21 cellular contexts compared by ENCODE assay signal in genomic region chr22:30028731-30029130, GRCh38. TPM values are rescaled to one million over a fixed set of nuclear protein-coding genes. Genes with fewer than 3 reads are reported as not detected.
DNase-seq lines count a peak whose midpoint lies in the region; ATAC-seq, FAIRE-seq and TF ChIP-seq lines count a peak whose summit lies in the region.
"Had no signal": no experiment of that assay in that cellular context is flagged by ENCODE, and none has a peak within 500 bp of the region (broad histone marks: within the 10 kb centered on the region; RNA-seq: fewer than 3 reads in every experiment).

No MANE protein-coding gene starts in this region.

- H3K9me3 ChIP-seq in thyroid gland = no peaks in the 10 kb centered on the region
- H3K9me3 ChIP-seq: heart left ventricle, neutrophil had no signal

- TF ChIP-seq CTCF in thyroid gland (IDR thresholded peaks at IDR 0.05) = no peak

- FAIRE-seq in frontal cortex (lab: Jason Lieb, UNC) = peak; percentile 47
- FAIRE-seq: D721Med had no signal

- peaks cover 0 to 8% of the 10 kb centered on the region in 2 donors for H3K36me3 ChIP-seq in thyroid gland

- H3K27me3 ChIP-seq in thyroid gland = no peaks in the 10 kb centered on the region
- H3K27me3 ChIP-seq: heart left ventricle, neutrophil had no signal

- peaks cover 44 to 55% of the 10 kb centered on the region in 2 donors for H3K4me1 ChIP-seq in thyroid gland

- intact Hi-C loops in thyroid gland (cut with DNase I) = loop anchor here (10.0 kb wide), 1 partner anchor 56 kb away; the partner anchor contains the start of gene HORMAD2

- H3K27ac ChIP-seq in angular gyrus (ENCODE audit: low read depth, low read length) (peak overlapping the region; percentile 78), thyroid gland (peak overlapping the region; percentile 37 to 85 (median 84))
- H3K27ac ChIP-seq: GM23248 had no signal

- 48 to 54% methylated on average over 6 of the region's 6 CpGs for WGBS in thyroid gland, 2 donors

- TF ChIP-seq POLR2A in thyroid gland (IDR thresholded peaks at IDR 0.05) = no peak

- H3K4me3 ChIP-seq in thyroid gland (replicated peaks in 1 of 3) = no peak overlapping the region
- H3K4me3 ChIP-seq: GM23248, heart left ventricle had no signal

- no peak for ATAC-seq in GM21515 (IDR thresholded peaks at IDR 0.05; ENCODE audit: unreplicated experiment)
- no peak for ATAC-seq in HG02571 (IDR thresholded peaks at IDR 0.05; ENCODE audit: unreplicated experiment)
- no peak for ATAC-seq in GM18909 (IDR thresholded peaks at IDR 0.05; ENCODE audit: poor library complexity, unreplicated experiment)
- ATAC-seq: activated CD4-positive, CD25-positive, alpha-beta regulatory T cell treated with anti-CD3 and anti-CD28 coated beads, Interleukin-2, amount 50 U/mL, for 24 hours had no signal

- DNase-seq in frontal cortex (ENCODE audit: low spot score in 2 of 2) (peak in 1 of 2 donors; percentile 40), nucleus accumbens (lab: John Stamatoyannopoulos, UW) (peak in 50 of 56 donors; percentile 13 to 84 (median 62)), thyroid gland (peak; percentile 41 to 54)
- DNase-seq: activated CD4-positive, alpha-beta memory T cell treated with anti-CD3 and anti-CD28 coated beads for 36 hours; activated CD8-positive, alpha-beta memory T cell treated with anti-CD3 and anti-CD28 coated beads, Interleukin-2, amount 50 U/mL, for 48 hours; activated naive CD8-positive, alpha-beta T cell treated with anti-CD3 and anti-CD28 coated beads for 36 hours; cerebellar nuclear complex; GM23248; heart left ventricle; HFFc6; RPMI8226 had no signal

RNA-seq across cellular contexts. Expression of gene HORMAD2, which starts 51.5 kb away (rescaled TPM):
- total RNA-seq in frontal cortex (0.41 TPM), thyroid gland (not detected)
- total RNA-seq: activated CD4-positive, alpha-beta memory T cell treated with anti-CD3 and anti-CD28 coated beads for 36 hours; activated naive CD8-positive, alpha-beta T cell treated with anti-CD3 and anti-CD28 coated beads for 36 hours; GM23248; heart left ventricle; HFFc6; lung microvascular endothelial cell; NCI-H460; pulmonary artery endothelial cell had no signal
